In genomic region chr18:111292-112014, GRCh38 we compare ENCODE assay signal across 8 cellular contexts. TPM values are rescaled to one million over a fixed set of nuclear protein-coding genes. Genes with fewer than 3 reads are reported as not detected.
A peak's percentile ranks its signal among the peaks of the same experiment; 100 is the strongest.
DNase-seq lines count a peak whose midpoint lies in the region; ATAC-seq and TF ChIP-seq lines count a peak whose summit lies in the region.

No MANE protein-coding gene starts in this region.

- WGBS in esophagus squamous epithelium, 2 donors = 12 to 31% methylated on average over 5 to 10 of the region's 42 CpGs

- CTCF ChIA-PET in activated CD8-positive, alpha-beta memory T cell treated with anti-CD3 and anti-CD28 coated beads, Interleukin-2, amount 10 ng/mL, durations not matched to agents 7 days and 5 days (lab: Charles Lee) = no interaction called here

- H3K36me3 Mint-ChIP-seq in CD4-positive, CD25-positive, alpha-beta regulatory T cell = peaks cover 3% of the 10 kb centered on the region
- H3K36me3 Mint-ChIP-seq in activated CD8-positive, alpha-beta memory T cell treated with anti-CD3 and anti-CD28 coated beads, Interleukin-2, amount 10 ng/mL, durations not matched to agents 7 days and 5 days = peaks cover 4% of the 10 kb centered on the region

- no peaks in the 10 kb centered on the region for H3K36me3 ChIP-seq in CD4-positive, CD25-positive, alpha-beta regulatory T cell (ENCODE audit: control insufficient read depth, insufficient read depth, low read length)
- H3K36me3 ChIP-seq in HUES48 (ENCODE audit: control insufficient read depth, insufficient read depth, low read length) = no peaks in the 10 kb centered on the region
- no peaks in the 10 kb centered on the region for H3K36me3 ChIP-seq in esophagus squamous epithelium
- no peaks in the 10 kb centered on the region for H3K36me3 ChIP-seq in neural cell (ENCODE audit: insufficient read depth, low read length)
- no peaks in the 10 kb centered on the region for H3K36me3 ChIP-seq in thoracic aorta

- intact Hi-C loops in esophagus squamous epithelium (cut with DNase I) = no loop called here

- no peak for TF ChIP-seq CTCF in esophagus squamous epithelium (IDR thresholded peaks at IDR 0.05)
- TF ChIP-seq CTCF in neural cell (IDR thresholded peaks at IDR 0.05; ENCODE audit: poor library complexity, severe bottlenecking) = no peak
- TF ChIP-seq CTCF in thoracic aorta (IDR thresholded peaks at IDR 0.05) = no peak

- H3K79me2 ChIP-seq in neural cell (replicated peaks; ENCODE audit: insufficient read depth, low read length) = no peaks in the 10 kb centered on the region

- no peaks in the 10 kb centered on the region for H3K9me2 ChIP-seq in neural cell (ENCODE audit: insufficient read depth, low read length)

- H3K9me3 ChIP-seq in CD4-positive, CD25-positive, alpha-beta regulatory T cell (ENCODE audit: control insufficient read depth in 2 of 2, low read length in 2 of 2) = peaks cover 0 to 5% of the 10 kb centered on the region in 2 experiments
- H3K9me3 ChIP-seq in HUES48 (ENCODE audit: control insufficient read depth, insufficient read depth, low read length) (peaks cover 34% of the 10 kb centered on the region), esophagus squamous epithelium (peaks cover 0 to 4% (median 0%) of the 10 kb centered on the region in 3 donors), neural cell (ENCODE audit: low read length) (no peaks in the 10 kb centered on the region), thoracic aorta (no peaks in the 10 kb centered on the region)

- peak overlapping the region; percentile 61 to 95 (median 82) for H3K27ac Mint-ChIP-seq in CD4-positive, CD25-positive, alpha-beta regulatory T cell
- peak overlapping the region; percentile 52 for H3K27ac Mint-ChIP-seq in activated CD8-positive, alpha-beta memory T cell treated with anti-CD3 and anti-CD28 coated beads, Interleukin-2, amount 10 ng/mL, durations not matched to agents 7 days and 5 days

- TF ChIP-seq EP300 in neural cell (conservative IDR thresholded peaks at IDR 0.05; ENCODE audit: poor library complexity, severe bottlenecking) = no peak

- no peak overlapping the region for H3K9ac ChIP-seq in HUES48 (ENCODE audit: low read depth, low read length)
- H3K9ac ChIP-seq in neural cell (ENCODE audit: low read length) = peak overlapping the region; percentile 72

- H3K4me2 ChIP-seq in neural cell (ENCODE audit: low read length) = peak overlapping the region; percentile 13

- H3K27ac ChIP-seq in CD4-positive, CD25-positive, alpha-beta regulatory T cell (ENCODE audit: insufficient read depth, low read length, poor library complexity, severe bottlenecking) = peak overlapping the region; percentile 75
- H3K27ac ChIP-seq in HUES48 (ENCODE audit: low read depth, low read length) (peak overlapping the region; percentile 62), esophagus squamous epithelium (peak overlapping the region in 2 of 4 donors; percentile 60 to 87), neural cell (ENCODE audit: low read length) (peak overlapping the region; percentile 72), thoracic aorta (peak overlapping the region in 1 of 2 donors; percentile 65)

- H3K27me3 ChIP-seq in CD4-positive, CD25-positive, alpha-beta regulatory T cell (ENCODE audit: control insufficient read depth, insufficient read depth, low read length) = no peaks in the 10 kb centered on the region
- H3K27me3 ChIP-seq in HUES48 (ENCODE audit: control insufficient read depth, insufficient read depth, low read length) = no peaks in the 10 kb centered on the region; the same call in 1 of the 2 replicates
- no peaks in the 10 kb centered on the region for H3K27me3 ChIP-seq in esophagus squamous epithelium
- H3K27me3 ChIP-seq in neural cell (ENCODE audit: insufficient read depth, low read depth, low read length) = no peaks in the 10 kb centered on the region
- no peaks in the 10 kb centered on the region for H3K27me3 ChIP-seq in thoracic aorta (replicated peaks; ENCODE audit: insufficient read depth)

- DNase-seq in CD4-positive, CD25-positive, alpha-beta regulatory T cell = peak; percentile 63 to 70 (median 65)
- DNase-seq in activated CD8-positive, alpha-beta memory T cell treated with anti-CD3 and anti-CD28 coated beads, Interleukin-2, amount 10 ng/mL, durations not matched to agents 7 days and 5 days = peak; percentile 71
- no peak for DNase-seq in esophagus squamous epithelium (lab: John Stamatoyannopoulos, UW)
- DNase-seq in thoracic aorta (ENCODE audit: low spot score) = no peak
- no peak for DNase-seq in SW 1271 (lab: John Stamatoyannopoulos, UW)

- TF ChIP-seq RAD21 in neural cell (conservative IDR thresholded peaks at IDR 0.05) = no peak

- H3K4me1 ChIP-seq in CD4-positive, CD25-positive, alpha-beta regulatory T cell (ENCODE audit: control insufficient read depth, insufficient read depth, low read length, poor library complexity, severe bottlenecking) = peaks cover 4% of the 10 kb centered on the region
- no peaks in the 10 kb centered on the region for H3K4me1 ChIP-seq in HUES48 (ENCODE audit: control insufficient read depth, insufficient read depth, low read length)
- H3K4me1 ChIP-seq in esophagus squamous epithelium = peaks cover 0 to 6% (median 3%) of the 10 kb centered on the region in 3 donors
- peaks cover 0 to 8% of the 10 kb centered on the region in 2 donors for H3K4me1 ChIP-seq in thoracic aorta (ENCODE audit: control insufficient read depth in 1 of 2, low read depth in 2 of 2)

- H3K9me3 Mint-ChIP-seq in CD4-positive, CD25-positive, alpha-beta regulatory T cell = peaks cover 4 to 39% (median 25%) of the 10 kb centered on the region in 7 donors
- peaks cover 25% of the 10 kb centered on the region for H3K9me3 Mint-ChIP-seq in activated CD8-positive, alpha-beta memory T cell treated with anti-CD3 and anti-CD28 coated beads, Interleukin-2, amount 10 ng/mL, durations not matched to agents 7 days and 5 days (ENCODE audit: low read depth)

- peaks cover 4% of the 10 kb centered on the region for H3K27me3 Mint-ChIP-seq in CD4-positive, CD25-positive, alpha-beta regulatory T cell
- H3K27me3 Mint-ChIP-seq in activated CD8-positive, alpha-beta memory T cell treated with anti-CD3 and anti-CD28 coated beads, Interleukin-2, amount 10 ng/mL, durations not matched to agents 7 days and 5 days = no peaks in the 10 kb centered on the region

- peak; percentile 36 to 38 for ATAC-seq in CD4-positive, CD25-positive, alpha-beta regulatory T cell (ENCODE audit: low read depth in 2 of 2)
- peak; percentile 64 for ATAC-seq in activated CD8-positive, alpha-beta memory T cell treated with anti-CD3 and anti-CD28 coated beads, Interleukin-2, amount 10 ng/mL, durations not matched to agents 7 days and 5 days
- ATAC-seq in thoracic aorta (ENCODE audit: insufficient number of reproducible peaks, low FRiP score, low read depth) (no peak), HG03095 (IDR thresholded peaks at IDR 0.05; ENCODE audit: unreplicated experiment) (no peak)

- peaks cover 0 to 9% (median 3%) of the 10 kb centered on the region in 4 donors for H3K4me1 Mint-ChIP-seq in CD4-positive, CD25-positive, alpha-beta regulatory T cell
- peaks cover 9% of the 10 kb centered on the region for H3K4me1 Mint-ChIP-seq in activated CD8-positive, alpha-beta memory T cell treated with anti-CD3 and anti-CD28 coated beads, Interleukin-2, amount 10 ng/mL, durations not matched to agents 7 days and 5 days

- no peaks in the 10 kb centered on the region for H4K20me1 ChIP-seq in neural cell (ENCODE audit: insufficient read depth)

- no peak for TF ChIP-seq POLR2A in esophagus squamous epithelium (IDR thresholded peaks at IDR 0.05)

- peak overlapping the region; percentile 40 for H2AFZ ChIP-seq in neural cell (ENCODE audit: low read depth, low read length)

- H3K4me3 ChIP-seq in CD4-positive, CD25-positive, alpha-beta regulatory T cell (ENCODE audit: low read depth, low read length) = peak overlapping the region; percentile 1
- H3K4me3 ChIP-seq in HUES48 (ENCODE audit: low read depth, low read length) = peak overlapping the region; percentile 56
- peak overlapping the region; percentile 20 to 62 (median 46) for H3K4me3 ChIP-seq in esophagus squamous epithelium
- H3K4me3 ChIP-seq in neural cell (ENCODE audit: low read length) = peak overlapping the region; percentile 65
- peak overlapping the region; percentile 66 for H3K4me3 ChIP-seq in thoracic aorta

- H3K4me3 Mint-ChIP-seq in CD4-positive, CD25-positive, alpha-beta regulatory T cell = peak overlapping the region; percentile 84 to 88 (median 87)
- H3K4me3 Mint-ChIP-seq in activated CD8-positive, alpha-beta memory T cell treated with anti-CD3 and anti-CD28 coated beads, Interleukin-2, amount 10 ng/mL, durations not matched to agents 7 days and 5 days = peak overlapping the region; percentile 70

- H3F3A ChIP-seq in neural cell (ENCODE audit: insufficient read depth, low read length, poor library complexity, severe bottlenecking) = no peaks in the 10 kb centered on the region

TF ChIP-seq in neural cell, 6 proteins besides CTCF, POLR2A, EP300 and RAD21 (continues in another document):
- TF ChIP-seq SMC3 (conservative IDR thresholded peaks at IDR 0.05; ENCODE audit: poor library complexity) = no peak

RNA-seq across cellular contexts. Expression of gene USP14, which starts 46.9 kb away (rescaled TPM):
- total RNA-seq in CD4-positive, CD25-positive, alpha-beta regulatory T cell = 41.1 TPM
- 10 to 100 TPM; 35.5 to 48.7 (median 45.6) TPM for polyA plus RNA-seq in CD4-positive, CD25-positive, alpha-beta regulatory T cell
- 10 to 100 TPM; 65.2 to 84.0 TPM for total RNA-seq in activated CD8-positive, alpha-beta memory T cell treated with anti-CD3 and anti-CD28 coated beads, Interleukin-2, amount 10 ng/mL, durations not matched to agents 7 days and 5 days
- 10 to 100 TPM; 31.1 to 40.1 (median 36.0) TPM for total RNA-seq in esophagus squamous epithelium
- 41.7 and 42.4 TPM in 2 replicates for polyA plus RNA-seq in neural cell
- polyA minus RNA-seq in neural cell = 44.1 and 57.2 TPM in 2 replicates
- total RNA-seq in thoracic aorta = 10 to 100 TPM; 26.2 to 33.3 TPM

Comparison
In these comparisons a context has a peak if more than half of its experiments do, and no peak if none do; other contexts are left out.
1. ATAC-seq: peak in CD4-positive, CD25-positive, alpha-beta regulatory T cell (2 of 2) and activated CD8-positive, alpha-beta memory T cell treated with anti-CD3 and anti-CD28 coated beads, Interleukin-2, amount 10 ng/mL, durations not matched to agents 7 days and 5 days (single experiment); none in thoracic aorta (single experiment) and HG03095 (single experiment).
2. DNase-seq: peak in CD4-positive, CD25-positive, alpha-beta regulatory T cell (3 of 3) and activated CD8-positive, alpha-beta memory T cell treated with anti-CD3 and anti-CD28 coated beads, Interleukin-2, amount 10 ng/mL, durations not matched to agents 7 days and 5 days (single experiment); none in esophagus squamous epithelium (single experiment), thoracic aorta (single experiment) and SW 1271 (0 of 2).
3. H3K4me3 ChIP-seq: peak in every context shown above with its lines; median percentile 66 in thoracic aorta; 65 in neural cell; 56 in HUES48; 46 in esophagus squamous epithelium; 1 in CD4-positive, CD25-positive, alpha-beta regulatory T cell.